In genomic region chr7:150406311-150406564, GRCh38 we compare ENCODE assay signal across 1 cellular context.
TF ChIP-seq lines count a peak whose summit lies in the region.

No MANE protein-coding gene starts in this region.

TF ChIP-seq in HepG2, 621 proteins besides CTCF, POLR2A, EP300 and RAD21 (continues in another document):
- no peak for TF ChIP-seq NR2F2 (IDR thresholded peaks at IDR 0.05; ENCODE audit: borderline replicate concordance, low read depth)
- TF ChIP-seq NR2F6 (IDR thresholded peaks at IDR 0.05): no peak
- TF ChIP-seq NR2F6 (CRISPR knock-in tag; IDR thresholded peaks at IDR 0.05): no peak
- TF ChIP-seq KLF12 (CRISPR knock-in tag; IDR thresholded peaks at IDR 0.05; ENCODE audit: borderline replicate concordance): no peak
- no peak for TF ChIP-seq ZNF407 (CRISPR knock-in tag; IDR thresholded peaks at IDR 0.05; ENCODE audit: not compliant biosample characterization)
- 0 out of 2 replicates have a peak, but pooled peaks have one; percentile 14 for TF ChIP-seq PRMT3 (CRISPR knock-in tag; IDR thresholded peaks at IDR 0.05; ENCODE audit: borderline replicate concordance, low read depth)
- no peak for TF ChIP-seq ZSCAN31 (CRISPR knock-in tag; IDR thresholded peaks at IDR 0.05; ENCODE audit: low read depth)
- TF ChIP-seq ZNF318 (CRISPR knock-in tag; IDR thresholded peaks at IDR 0.05): no peak
- no peak for TF ChIP-seq MLX (CRISPR knock-in tag; IDR thresholded peaks at IDR 0.05)
- no peak for TF ChIP-seq ZNF180 (CRISPR knock-in tag; IDR thresholded peaks at IDR 0.05; ENCODE audit: borderline replicate concordance, low read depth)
- no peak for TF ChIP-seq ZNF292 (CRISPR knock-in tag; IDR thresholded peaks at IDR 0.05; ENCODE audit: borderline replicate concordance, low read depth)
- TF ChIP-seq JUND (CRISPR knock-in tag; IDR thresholded peaks at IDR 0.05): no peak
- no peak for TF ChIP-seq ZBTB21 (CRISPR knock-in tag; IDR thresholded peaks at IDR 0.05)
- TF ChIP-seq JUN (CRISPR knock-in tag; IDR thresholded peaks at IDR 0.05): no peak
- TF ChIP-seq ZNF776 (CRISPR knock-in tag; IDR thresholded peaks at IDR 0.05): 0 out of 2 replicates have a peak, but pooled peaks have one; percentile 6
- TF ChIP-seq ZNF18 (CRISPR knock-in tag; IDR thresholded peaks at IDR 0.05; ENCODE audit: insufficient replicate concordance): no peak
- TF ChIP-seq NR3C1 (CRISPR knock-in tag; IDR thresholded peaks at IDR 0.05): no peak
- TF ChIP-seq ISX (CRISPR knock-in tag; conservative IDR thresholded peaks at IDR 0.05): no peak
- peak; percentile 11; the same call in 1 of the 2 replicates for TF ChIP-seq MTA1 (CRISPR knock-in tag; IDR thresholded peaks at IDR 0.05; ENCODE audit: borderline replicate concordance)
- TF ChIP-seq SMYD3 (CRISPR knock-in tag; IDR thresholded peaks at IDR 0.05): no peak
- no peak for TF ChIP-seq ZNF704 (CRISPR knock-in tag; IDR thresholded peaks at IDR 0.05; ENCODE audit: borderline replicate concordance)
- TF ChIP-seq SP1 (IDR thresholded peaks at IDR 0.05): no peak
- TF ChIP-seq SP1 (CRISPR knock-in tag; IDR thresholded peaks at IDR 0.05): no peak
- no peak for TF ChIP-seq RELA (CRISPR knock-in tag; IDR thresholded peaks at IDR 0.05)
- TF ChIP-seq ZNF841 (CRISPR knock-in tag; IDR thresholded peaks at IDR 0.05; ENCODE audit: borderline replicate concordance): no peak
- no peak for TF ChIP-seq MATR3 (CRISPR knock-in tag; IDR thresholded peaks at IDR 0.05)
- TF ChIP-seq ZNF556 (CRISPR knock-in tag; IDR thresholded peaks at IDR 0.05; ENCODE audit: borderline replicate concordance): no peak
- TF ChIP-seq ZNF670 (CRISPR knock-in tag; IDR thresholded peaks at IDR 0.05; ENCODE audit: borderline replicate concordance): no peak
- TF ChIP-seq ZBTB7A (CRISPR knock-in tag; IDR thresholded peaks at IDR 0.05): no peak
- no peak for TF ChIP-seq ZBTB49 (CRISPR knock-in tag; IDR thresholded peaks at IDR 0.05; ENCODE audit: borderline replicate concordance)
- no peak for TF ChIP-seq ZNF512B (CRISPR knock-in tag; IDR thresholded peaks at IDR 0.05; ENCODE audit: borderline replicate concordance)
